Comparison of ENCODE assay signal across 20 cellular contexts in the genomic region with DNA sequence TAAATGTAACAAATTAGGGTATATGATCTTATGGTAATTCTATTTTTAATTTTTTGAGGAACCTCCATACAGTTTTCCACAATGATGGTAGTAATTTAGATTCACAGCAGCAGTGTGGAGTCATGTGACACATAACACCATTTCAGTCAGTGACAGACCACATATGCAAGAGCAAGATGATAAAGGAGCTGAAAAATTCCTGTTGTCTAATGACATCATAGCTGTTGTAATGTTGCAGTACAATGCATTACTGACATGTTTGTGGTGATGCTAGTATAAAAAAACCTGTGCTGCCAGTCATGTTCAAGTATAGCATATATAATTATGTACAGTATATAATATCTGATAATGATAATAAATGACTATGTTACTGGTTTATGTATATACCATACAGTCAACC. TPM values are rescaled to one million over a fixed set of nuclear protein-coding genes. Genes with fewer than 3 reads are reported as not detected.
"Had no signal": no experiment of that assay in that cellular context is flagged by ENCODE, and none has a peak within 500 bp of the region (broad histone marks: within the 10 kb centered on the region; RNA-seq: fewer than 3 reads in every experiment).

No MANE protein-coding gene starts in this region.

- DNase-seq: activated CD4-positive, alpha-beta memory T cell treated with anti-CD3 and anti-CD28 coated beads, Interleukin-2, amount 10 ng/mL, durations not matched to agents 7 days and 5 days; activated CD4-positive, alpha-beta T cell treated with anti-CD3 and anti-CD28 coated beads for 48 hours; activated CD4-positive, CD25-positive, alpha-beta regulatory T cell; activated CD8-positive, alpha-beta memory T cell treated with anti-CD3 and anti-CD28 coated beads, Interleukin-2, amount 10 ng/mL, durations not matched to agents 7 days and 5 days; activated naive CD4-positive, alpha-beta T cell; activated naive CD8-positive, alpha-beta T cell treated with anti-CD3 and anti-CD28 coated beads, Interleukin-2, amount 10 ng/mL, durations not matched to agents 7 days and 5 days; brain microvascular endothelial cell; effector CD4-positive, alpha-beta T cell; foreskin melanocyte; kidney glomerular epithelial cell; left ventricle myocardium superior; occipital lobe; posterior cingulate gyrus; retina; stimulated activated CD4-positive, alpha-beta T cell treated with anti-CD3 and anti-CD28 coated beads, Interleukin-12 subunit alpha, Interleukin-12 subunit beta, amount 100 ng/mL, for 4 hours; stimulated activated CD4-positive, alpha-beta T cell treated with anti-CD3 and anti-CD28 coated beads, Interleukin-2, amount 100 ng/mL, for 24 hours; stimulated activated naive CD4-positive, alpha-beta T cell treated with Interleukin-2 at 50 U/mL for 16 hours; thyroid gland had no signal

- ATAC-seq: activated CD8-positive, alpha-beta memory T cell treated with anti-CD3 and anti-CD28 coated beads, Interleukin-2, amount 10 ng/mL, durations not matched to agents 7 days and 5 days; activated T-helper 17 cell treated with anti-CD3 and anti-CD28 coated beads, Interleukin-2, amount 50 U/mL, for 72 hours; left ventricle myocardium superior had no signal

- H3K9me3 ChIP-seq: thyroid gland had no signal

- H3K4me3 ChIP-seq: esophagus muscularis mucosa, thyroid gland had no signal

- H3K4me1 ChIP-seq: esophagus muscularis mucosa, thyroid gland had no signal

- H3K27me3 ChIP-seq: brain microvascular endothelial cell, esophagus muscularis mucosa, thyroid gland had no signal

- H3K36me3 ChIP-seq: brain microvascular endothelial cell, esophagus muscularis mucosa, thyroid gland had no signal

- H3K27ac ChIP-seq: brain microvascular endothelial cell, esophagus muscularis mucosa, thyroid gland had no signal

RNA-seq across cellular contexts. Expression of a gene that starts 28.5 kb away (rescaled TPM):
- total RNA-seq: activated CD4-positive, alpha-beta memory T cell treated with anti-CD3 and anti-CD28 coated beads, Interleukin-2, amount 10 ng/mL, durations not matched to agents 7 days and 5 days; activated CD8-positive, alpha-beta memory T cell treated with anti-CD3 and anti-CD28 coated beads, Interleukin-2, amount 10 ng/mL, durations not matched to agents 7 days and 5 days; activated naive CD8-positive, alpha-beta T cell treated with anti-CD3 and anti-CD28 coated beads, Interleukin-2, amount 10 ng/mL, durations not matched to agents 7 days and 5 days; activated T-helper 17 cell treated with anti-CD3 and anti-CD28 coated beads, Interleukin-2, amount 50 U/mL, for 72 hours had no signal
